In genomic region chr18:12882416-12882815, GRCh38 we compare ENCODE assay signal across 10 cellular contexts. TPM values are rescaled to one million over a fixed set of nuclear protein-coding genes. Genes with fewer than 3 reads are reported as not detected.
A peak's percentile ranks its signal among the peaks of the same experiment; 100 is the strongest.
DNase-seq lines count a peak whose midpoint lies in the region; ATAC-seq and TF ChIP-seq lines count a peak whose summit lies in the region.
"Had no signal": no experiment of that assay in that cellular context is flagged by ENCODE, and none has a peak within 500 bp of the region (broad histone marks: within the 10 kb centered on the region; RNA-seq: fewer than 3 reads in every experiment).

No MANE protein-coding gene starts in this region.

- no peak overlapping the region for H3K4me3 ChIP-seq in body of pancreas
- H3K4me3 ChIP-seq in mesendoderm (ENCODE audit: low read length), result no peak overlapping the region

- no peaks in the 10 kb centered on the region for H3K27me3 Mint-ChIP-seq in stimulated activated naive CD8-positive, alpha-beta T cell treated with anti-CD3 and anti-CD28 coated beads, Interleukin-15, Interleukin-2, amounts not matched to agents 100 ng/mL and 50 ng/mL, for 24 hours

- H4K8ac ChIP-seq in mesendoderm (ENCODE audit: low read depth, low read length), result no peak overlapping the region

- H2BK5ac ChIP-seq in mesendoderm (ENCODE audit: low read length), result no peak overlapping the region

- H3K23ac ChIP-seq in mesendoderm (ENCODE audit: low read length), result no peak overlapping the region

- peaks cover 76% of the 10 kb centered on the region for H3K4me1 Mint-ChIP-seq in stimulated activated naive CD8-positive, alpha-beta T cell treated with anti-CD3 and anti-CD28 coated beads, Interleukin-15, Interleukin-2, amounts not matched to agents 100 ng/mL and 50 ng/mL, for 24 hours (ENCODE audit: low read depth)

- no peak overlapping the region for H4K5ac ChIP-seq in mesendoderm (ENCODE audit: low read length)

- H3K9ac ChIP-seq in mesendoderm (ENCODE audit: low read length), result peak overlapping the region; percentile 94

- no peak for TF ChIP-seq POLR2A in body of pancreas (IDR thresholded peaks at IDR 0.05)

- no peaks in the 10 kb centered on the region for H3K9me3 ChIP-seq in body of pancreas

- peak overlapping the region; percentile 25 for H3K56ac ChIP-seq in mesendoderm (ENCODE audit: low read length)

- H3K27ac ChIP-seq in body of pancreas (peak overlapping the region in 3 of 4 donors; percentile 93 to 100 (median 99)), mesendoderm (ENCODE audit: low read depth, low read length) (no peak overlapping the region)

- H3K27me3 ChIP-seq in body of pancreas (no peaks in the 10 kb centered on the region), mesendoderm (ENCODE audit: insufficient read depth, low read length, poor library complexity) (no peaks in the 10 kb centered on the region)

- 23 to 28% methylated on average over 3 of the region's 3 CpGs for WGBS in body of pancreas, 2 donors
- WGBS in mesendoderm (ENCODE audit: extremely low coverage, insufficient coverage, low lambda C conversion rate), result 100% methylated on average over 1 of the region's 3 CpGs

- peaks cover 37% of the 10 kb centered on the region for H3K4me1 ChIP-seq in body of pancreas
- H3K4me1 ChIP-seq in mesendoderm (ENCODE audit: control insufficient read depth, low read depth, low read length), result peaks cover 24% of the 10 kb centered on the region

- peak overlapping the region; percentile 85 for H3K4me2 ChIP-seq in mesendoderm (ENCODE audit: low read length)

- H3K36me3 Mint-ChIP-seq in stimulated activated naive CD8-positive, alpha-beta T cell treated with anti-CD3 and anti-CD28 coated beads, Interleukin-15, Interleukin-2, amounts not matched to agents 100 ng/mL and 50 ng/mL, for 24 hours (ENCODE audit: low read depth), result peaks cover 16% of the 10 kb centered on the region

- H3K9me3 Mint-ChIP-seq in stimulated activated naive CD8-positive, alpha-beta T cell treated with anti-CD3 and anti-CD28 coated beads, Interleukin-15, Interleukin-2, amounts not matched to agents 100 ng/mL and 50 ng/mL, for 24 hours, result no peaks in the 10 kb centered on the region

- peaks cover 49% of the 10 kb centered on the region for H3K79me2 ChIP-seq in mesendoderm (ENCODE audit: control insufficient read depth, insufficient read depth, low read length)

- no peak overlapping the region for H3K18ac ChIP-seq in mesendoderm (ENCODE audit: low read length)

- no peak overlapping the region for H2BK15ac ChIP-seq in mesendoderm (replicated peaks; ENCODE audit: low read depth)

- intact Hi-C loops in body of pancreas (cut with DNase I), result no loop called here

- no peak overlapping the region for H2AK5ac ChIP-seq in mesendoderm (ENCODE audit: low read length)

- H3K4ac ChIP-seq in mesendoderm (ENCODE audit: low read depth, low read length), result no peak overlapping the region

- ATAC-seq in stimulated activated naive CD8-positive, alpha-beta T cell treated with anti-CD3 and anti-CD28 coated beads, Interleukin-15, Interleukin-2, amounts not matched to agents 100 U/mL and 50 U/mL, for 24 hours, result no peak
- ATAC-seq in body of pancreas, result no peak
- ATAC-seq in HG03432 (IDR thresholded peaks at IDR 0.05; ENCODE audit: unreplicated experiment), result no peak

- H3K79me1 ChIP-seq in mesendoderm (ENCODE audit: low read length), result peaks cover 21% of the 10 kb centered on the region

- no peak for TF ChIP-seq CTCF in body of pancreas (IDR thresholded peaks at IDR 0.05)

- peak overlapping the region; percentile 87 for H3K4me3 Mint-ChIP-seq in stimulated activated naive CD8-positive, alpha-beta T cell treated with anti-CD3 and anti-CD28 coated beads, Interleukin-15, Interleukin-2, amounts not matched to agents 100 ng/mL and 50 ng/mL, for 24 hours

- H3K36me3 ChIP-seq in body of pancreas (replicated peaks in 1 of 2; ENCODE audit: insufficient read depth in 1 of 2, low read depth in 2 of 2) (no peaks in the 10 kb centered on the region), mesendoderm (ENCODE audit: control insufficient read depth, insufficient read depth, low read length) (no peaks in the 10 kb centered on the region)

- no peak overlapping the region for H2BK120ac ChIP-seq in mesendoderm (ENCODE audit: low read depth, low read length)

- H3K27ac Mint-ChIP-seq in stimulated activated naive CD8-positive, alpha-beta T cell treated with anti-CD3 and anti-CD28 coated beads, Interleukin-15, Interleukin-2, amounts not matched to agents 100 ng/mL and 50 ng/mL, for 24 hours, result peak overlapping the region; percentile 83

- DNase-seq in stimulated activated naive CD8-positive, alpha-beta T cell treated with anti-CD3 and anti-CD28 coated beads, Interleukin-15, Interleukin-2, amounts not matched to agents 100 U/mL and 50 U/mL, for 24 hours, result no peak
- DNase-seq in body of pancreas, result no peak
- DNase-seq in mesendoderm, result no peak
- DNase-seq in Kasumi-1 (lab: John Stamatoyannopoulos, UW), result no peak
- no peak for DNase-seq in retina
- DNase-seq in NCI-H1048 (lab: John Stamatoyannopoulos, UW), result no peak
- DNase-seq: cerebellar nuclear complex, NCI-H1417 treated with DMSO at 0.1 percent for 48 hours had no signal

RNA-seq across cellular contexts. Expression of gene PTPN2, which starts 1.6 kb away (rescaled TPM):
- 10 to 100 TPM; 22.7 to 34.2 TPM for total RNA-seq in body of pancreas
- 53.1 TPM for polyA plus RNA-seq in mesendoderm (2013, experiment 1 of 2)
- 50.1 TPM for polyA plus RNA-seq in mesendoderm (2013, experiment 2 of 2)
